In genomic region chr11:89420981-89421380, GRCh38 we compare ENCODE assay signal across 28 cellular contexts.
"Had no signal": no experiment of that assay in that cellular context is flagged by ENCODE, and none has a peak within 500 bp of the region (broad histone marks: within the 10 kb centered on the region; RNA-seq: fewer than 3 reads in every experiment).

No MANE protein-coding gene starts in this region.

- DNase-seq: activated CD4-positive, alpha-beta T cell treated with anti-CD3 and anti-CD28 coated beads, Interleukin-2, amount 10 ng/mL, durations not matched to agents 24 days and 14 days; activated CD4-positive, alpha-beta T cell treated with anti-CD3 and anti-CD28 coated beads, Interleukin-2, amount 50 U/mL, for 4 hours; activated CD8-positive, alpha-beta T cell treated with anti-CD3 and anti-CD28 coated beads for 36 hours; activated effector memory CD4-positive, alpha-beta T cell treated with anti-CD3 and anti-CD28 coated beads, Interleukin-2, amount 50 U/mL, for 16 hours; activated naive CD4-positive, alpha-beta T cell; activated naive CD4-positive, alpha-beta T cell treated with anti-CD3 and anti-CD28 coated beads, Interleukin-2, amount 50 U/mL, for 16 hours; activated naive CD8-positive, alpha-beta T cell treated with anti-CD3 and anti-CD28 coated beads for 36 hours; activated T-cell treated with anti-CD3 and anti-CD28 coated beads, Interleukin-2, amount 50 U/mL, for 1 hour; activated T-cell treated with anti-CD3 and anti-CD28 coated beads, Interleukin-2, amount 50 U/mL, for 72 hours; amygdala; caudate nucleus; cerebellar nuclear complex; IMR-90; NCI-H1048; NCI-H1105 treated with DMSO at 0.1 percent for 48 hours; NCI-H1436 treated with DMSO at 0.1 percent for 48 hours; NCI-H187; NCI-H2029 treated with DMSO at 0.1 percent for 48 hours; NCI-H226; NCI-H446 treated with DMSO at 0.1 percent for 48 hours; NCI-H524; Right ventricle myocardium superior; SW 1271; T-helper 1 cell; T1000 had no signal

- H3K4me1 Mint-ChIP-seq: activated CD4-positive, alpha-beta T cell treated with anti-CD3 and anti-CD28 coated beads, Interleukin-2, amount 10 ng/mL, durations not matched to agents 24 days and 14 days; activated naive CD8-positive, alpha-beta T cell treated with anti-CD3 and anti-CD28 coated beads for 36 hours; activated T-helper 17 cell treated with anti-CD3 and anti-CD28 coated beads, Interleukin-2, amount 50 U/mL, for 72 hours; brain had no signal

- H3K4me3 ChIP-seq: K562 had no signal

- H3K36me3 Mint-ChIP-seq: activated naive CD8-positive, alpha-beta T cell treated with anti-CD3 and anti-CD28 coated beads for 36 hours had no signal

- H3K9me3 Mint-ChIP-seq: activated CD4-positive, alpha-beta T cell treated with anti-CD3 and anti-CD28 coated beads, Interleukin-2, amount 10 ng/mL, durations not matched to agents 24 days and 14 days; activated CD8-positive, alpha-beta T cell treated with anti-CD3 and anti-CD28 coated beads for 36 hours; activated naive CD8-positive, alpha-beta T cell treated with anti-CD3 and anti-CD28 coated beads for 36 hours; activated T-cell treated with anti-CD3 and anti-CD28 coated beads, Interleukin-2, amount 50 U/mL, for 72 hours; activated T-helper 17 cell treated with anti-CD3 and anti-CD28 coated beads, Interleukin-2, amount 50 U/mL, for 72 hours; brain had no signal

- H3K27me3 Mint-ChIP-seq: activated CD4-positive, alpha-beta T cell treated with anti-CD3 and anti-CD28 coated beads, Interleukin-2, amount 10 ng/mL, durations not matched to agents 24 days and 14 days; activated CD8-positive, alpha-beta T cell treated with anti-CD3 and anti-CD28 coated beads for 36 hours; activated naive CD8-positive, alpha-beta T cell treated with anti-CD3 and anti-CD28 coated beads for 36 hours; activated T-helper 17 cell treated with anti-CD3 and anti-CD28 coated beads, Interleukin-2, amount 50 U/mL, for 72 hours; brain had no signal

- H3K27ac Mint-ChIP-seq: activated CD4-positive, alpha-beta T cell treated with anti-CD3 and anti-CD28 coated beads, Interleukin-2, amount 10 ng/mL, durations not matched to agents 24 days and 14 days; activated CD8-positive, alpha-beta T cell treated with anti-CD3 and anti-CD28 coated beads for 36 hours; activated naive CD8-positive, alpha-beta T cell treated with anti-CD3 and anti-CD28 coated beads for 36 hours; activated T-cell treated with anti-CD3 and anti-CD28 coated beads, Interleukin-2, amount 50 U/mL, for 72 hours; activated T-helper 17 cell treated with anti-CD3 and anti-CD28 coated beads, Interleukin-2, amount 50 U/mL, for 72 hours; brain had no signal

- H3K4me3 Mint-ChIP-seq: activated CD4-positive, alpha-beta T cell treated with anti-CD3 and anti-CD28 coated beads, Interleukin-2, amount 10 ng/mL, durations not matched to agents 24 days and 14 days; activated CD8-positive, alpha-beta T cell treated with anti-CD3 and anti-CD28 coated beads for 36 hours; activated naive CD8-positive, alpha-beta T cell treated with anti-CD3 and anti-CD28 coated beads for 36 hours; activated T-cell treated with anti-CD3 and anti-CD28 coated beads, Interleukin-2, amount 50 U/mL, for 72 hours; activated T-helper 17 cell treated with anti-CD3 and anti-CD28 coated beads, Interleukin-2, amount 50 U/mL, for 72 hours; brain had no signal

- ATAC-seq: activated CD8-positive, alpha-beta T cell treated with anti-CD3 and anti-CD28 coated beads for 36 hours; activated T-cell treated with anti-CD3 and anti-CD28 coated beads, Interleukin-2, amount 50 U/mL, for 72 hours; activated T-helper 17 cell treated with anti-CD3 and anti-CD28 coated beads, Interleukin-2, amount 50 U/mL, for 72 hours; K562 had no signal
